In the genomic region with DNA sequence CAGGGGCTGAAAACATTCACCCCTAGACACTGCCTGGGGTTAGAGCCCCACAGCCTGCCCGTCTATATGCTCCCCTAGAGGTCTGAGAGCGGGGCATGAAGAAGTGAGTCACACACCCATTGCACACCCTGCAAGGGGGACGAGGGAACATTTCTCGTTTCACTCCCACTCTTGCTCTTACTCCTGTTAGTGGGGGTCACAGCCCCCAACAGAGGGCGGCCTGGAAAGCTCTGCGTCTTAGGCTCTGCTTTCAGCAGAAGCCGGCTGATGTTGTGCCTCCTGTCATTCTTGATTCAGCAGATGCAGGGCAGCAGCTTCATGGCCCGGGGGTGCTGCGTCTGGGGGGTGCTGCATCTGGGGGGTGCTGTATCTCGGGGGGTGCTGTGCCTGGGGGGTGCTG, we compare ENCODE assay signal across 15 cellular contexts.
A peak's percentile ranks its signal among the peaks of the same experiment; 100 is the strongest.
DNase-seq lines count a peak whose midpoint lies in the region; ATAC-seq and TF ChIP-seq lines count a peak whose summit lies in the region.
"Had no signal": no experiment of that assay in that cellular context is flagged by ENCODE, and none has a peak within 500 bp of the region (broad histone marks: within the 10 kb centered on the region; RNA-seq: fewer than 3 reads in every experiment).

No MANE protein-coding gene starts in this region.

- intact Hi-C loops in IMR-90 (cut with micrococcal nuclease) = no loop called here

- peak overlapping the region; percentile 37 for H2AFZ ChIP-seq in IMR-90 (replicated peaks; ENCODE audit: low read length, poor library complexity)
- no peak overlapping the region for H2AFZ ChIP-seq in neural progenitor cell (replicated peaks)
- H2AFZ ChIP-seq: GM23248 had no signal

- H2BK15ac ChIP-seq in IMR-90 (ENCODE audit: low read depth, low read length) = no peak overlapping the region

- no peaks in the 10 kb centered on the region for H3K9me1 ChIP-seq in IMR-90 (ENCODE audit: insufficient read depth, low read length)

- DNase-seq in IMR-90 (no peak), neural progenitor cell (ENCODE audit: low spot score) (no peak), suprapubic skin (ENCODE audit: low spot score in 2 of 2) (peak; percentile 44 to 60)
- DNase-seq in activated effector memory CD4-positive, alpha-beta T cell treated with anti-CD3 and anti-CD28 coated beads, Interleukin-2, amount 50 U/mL, for 16 hours = no peak
- DNase-seq in activated CD8-positive, alpha-beta memory T cell treated with anti-CD3 and anti-CD28 coated beads, Interleukin-2, amount 50 U/mL, for 4 hours = no peak
- DNase-seq: C1 segment of cervical spinal cord; Calu3; CD4-positive, alpha-beta memory T cell; COR-L47; DMS53; DMS79 treated with DMSO at 0.1 percent for 48 hours; GF-D8; GM23248; HCEC 1CT had no signal

- no peak for TF ChIP-seq POLR2A in IMR-90 (IDR thresholded peaks at IDR 0.05; ENCODE audit: low read depth, low read length)
- TF ChIP-seq POLR2A in suprapubic skin (IDR thresholded peaks at IDR 0.05) = no peak

- POLR2A ChIA-PET in IMR-90 (lab: Charles Lee; ENCODE audit: unreplicated experiment) = interaction anchor here (0.6 kb wide), 1 partner anchor 187 kb away, joined by 3 read pairs; no protein-coding TSS in a partner anchor

- no peaks in the 10 kb centered on the region for H3K79me1 ChIP-seq in IMR-90 (ENCODE audit: low read depth in 1 of 2, low read length in 2 of 2)

- H3K27me3 Mint-ChIP-seq in neural progenitor cell (ENCODE audit: insufficient read depth, low read depth) = no peaks in the 10 kb centered on the region

- no peak overlapping the region for H3K4me2 ChIP-seq in IMR-90 (ENCODE audit: low read depth, low read length)
- H3K4me2 ChIP-seq in neural progenitor cell = no peak overlapping the region

- peaks cover 29% of the 10 kb centered on the region for H3K4me1 Mint-ChIP-seq in neural progenitor cell
- H3K4me1 Mint-ChIP-seq: CD4-positive, alpha-beta memory T cell had no signal

- no peak overlapping the region for H2AK5ac ChIP-seq in IMR-90 (ENCODE audit: low read depth, low read length)

- no peaks in the 10 kb centered on the region for H3F3A ChIP-seq in neural progenitor cell (ENCODE audit: low read depth)

- no peak for ATAC-seq in IMR-90 (ENCODE audit: low read depth)
- ATAC-seq in GM18907 (IDR thresholded peaks at IDR 0.05; ENCODE audit: unreplicated experiment) = no peak

- in situ Hi-C loops in IMR-90 (cut with MboI; ENCODE audit: low sequenced_read_pairs) = no loop called here

- no CpG with 5 or more reads among the region's 10 CpGs for WGBS in IMR-90 (ENCODE audit: extremely low coverage in 2 of 2, insufficient read length in 1 of 2), 2 experiments
- no CpG with 5 or more reads among the region's 10 CpGs for WGBS in suprapubic skin

- no peak for TF ChIP-seq RAD21 in IMR-90 (IDR thresholded peaks at IDR 0.05; ENCODE audit: low read length)

- H3K4me1 ChIP-seq in IMR-90 (ENCODE audit: control insufficient read depth, insufficient read depth, low read length) (no peaks in the 10 kb centered on the region), neural progenitor cell (no peaks in the 10 kb centered on the region), suprapubic skin (peaks cover 8% of the 10 kb centered on the region)

- no peak overlapping the region for H4K91ac ChIP-seq in IMR-90 (ENCODE audit: insufficient read depth, low read depth, low read length)

- H3K9ac ChIP-seq in IMR-90 (ENCODE audit: low read depth, low read length) (no peak overlapping the region), neural progenitor cell (no peak overlapping the region)
- H3K9ac ChIP-seq: GM23248 had no signal

- H2BK20ac ChIP-seq in IMR-90 (ENCODE audit: low read depth, low read length) = no peak overlapping the region

- no peak overlapping the region for H3K23ac ChIP-seq in IMR-90 (ENCODE audit: low read depth, low read length)

- no peak overlapping the region for H3K18ac ChIP-seq in IMR-90 (ENCODE audit: low read depth, low read length)

- H2BK120ac ChIP-seq in IMR-90 (ENCODE audit: low read depth, low read length) = no peak overlapping the region

- no peak overlapping the region for H3K56ac ChIP-seq in IMR-90 (ENCODE audit: extremely low read depth, insufficient read depth, low read length)

- no peak overlapping the region for H3K27ac ChIP-seq in IMR-90 (ENCODE audit: insufficient read depth, low read length)
- no peak overlapping the region for H3K27ac ChIP-seq in neural progenitor cell
- no peak overlapping the region for H3K27ac ChIP-seq in suprapubic skin
- H3K27ac ChIP-seq: GM23248 had no signal

- no peaks in the 10 kb centered on the region for H3K9me3 Mint-ChIP-seq in neural progenitor cell
- H3K9me3 Mint-ChIP-seq: CD4-positive, alpha-beta memory T cell had no signal

- H3K79me2 ChIP-seq in neural progenitor cell (ENCODE audit: low read depth) = no peaks in the 10 kb centered on the region

- no peak overlapping the region for H2AK9ac ChIP-seq in IMR-90 (replicated peaks; ENCODE audit: low read depth, low read length, poor library complexity)

- H3K36me3 ChIP-seq in IMR-90 (ENCODE audit: control insufficient read depth, insufficient read depth, low read length) = no peaks in the 10 kb centered on the region
- no peaks in the 10 kb centered on the region for H3K36me3 ChIP-seq in neural progenitor cell
- no peaks in the 10 kb centered on the region for H3K36me3 ChIP-seq in suprapubic skin

- H4K8ac ChIP-seq in IMR-90 (ENCODE audit: low read depth in 2 of 2, low read length in 2 of 2) = no peak overlapping the region

- CTCF ChIA-PET in IMR-90 (lab: Yijun Ruan, JAX) = interaction anchor here (0.6 kb wide), 1 partner anchor 14 kb away, joined by 5 read pairs; no protein-coding TSS in a partner anchor

- H3K4me3 ChIP-seq in IMR-90 (ENCODE audit: insufficient read depth, low read depth, low read length) (no peak overlapping the region), neural progenitor cell (no peak overlapping the region), suprapubic skin (no peak overlapping the region)
- H3K4me3 ChIP-seq: GM23248 had no signal

- no TSS peak for BruUV-seq in IMR-90 (replicated peaks; lab: Mats Ljungman, UMichigan)

- H3K27ac Mint-ChIP-seq in neural progenitor cell = peak overlapping the region; percentile 82
- H3K27ac Mint-ChIP-seq: CD4-positive, alpha-beta memory T cell had no signal

- no peak overlapping the region for H3K4ac ChIP-seq in IMR-90 (ENCODE audit: low read depth, low read length)

- H3K4me3 Mint-ChIP-seq in neural progenitor cell = no peak overlapping the region
- H3K4me3 Mint-ChIP-seq: CD4-positive, alpha-beta memory T cell had no signal

- H4K20me1 ChIP-seq in IMR-90 (ENCODE audit: insufficient read depth, low read length) = no peaks in the 10 kb centered on the region
- H4K20me1 ChIP-seq in neural progenitor cell (ENCODE audit: low read depth) = no peaks in the 10 kb centered on the region

- H3K27me3 ChIP-seq in IMR-90 (ENCODE audit: control insufficient read depth, insufficient read depth, low read length) = peaks cover 21% of the 10 kb centered on the region
- no peaks in the 10 kb centered on the region for H3K27me3 ChIP-seq in neural progenitor cell
- H3K27me3 ChIP-seq in suprapubic skin = peaks cover 6% of the 10 kb centered on the region

- H3K9me3 ChIP-seq in IMR-90 (ENCODE audit: control insufficient read depth, insufficient read depth, low read length) = no peaks in the 10 kb centered on the region
- H3K9me3 ChIP-seq in neural progenitor cell (ENCODE audit: low read depth) = no peaks in the 10 kb centered on the region
- no peaks in the 10 kb centered on the region for H3K9me3 ChIP-seq in suprapubic skin

- H4K5ac ChIP-seq in IMR-90 (ENCODE audit: low read depth, low read length) = no peak overlapping the region

- no peak overlapping the region for H3K14ac ChIP-seq in IMR-90 (replicated peaks; ENCODE audit: low read depth, low read length)

- TF ChIP-seq EP300 in suprapubic skin (IDR thresholded peaks at IDR 0.05) = no peak

- TF ChIP-seq CTCF in IMR-90 (conservative IDR thresholded peaks at IDR 0.05; ENCODE audit: low read depth, low read length) = no peak
- TF ChIP-seq CTCF in neural progenitor cell (IDR thresholded peaks at IDR 0.05) = no peak
- TF ChIP-seq CTCF in suprapubic skin (IDR thresholded peaks at IDR 0.05) = no peak

- no peak overlapping the region for H2BK5ac ChIP-seq in IMR-90 (ENCODE audit: low read depth, low read length, poor library complexity, severe bottlenecking)

- H3K36me3 Mint-ChIP-seq in neural progenitor cell = no peaks in the 10 kb centered on the region
- H3K36me3 Mint-ChIP-seq: CD4-positive, alpha-beta memory T cell had no signal

- dilution Hi-C loops in IMR-90 (cut with HindIII; ENCODE audit: low sequenced_read_pairs, unreplicated experiment) = no loop called here

TF ChIP-seq in IMR-90, 13 proteins besides CTCF, POLR2A, EP300 and RAD21 (continues in another document):
- TF ChIP-seq, protein P1, sequence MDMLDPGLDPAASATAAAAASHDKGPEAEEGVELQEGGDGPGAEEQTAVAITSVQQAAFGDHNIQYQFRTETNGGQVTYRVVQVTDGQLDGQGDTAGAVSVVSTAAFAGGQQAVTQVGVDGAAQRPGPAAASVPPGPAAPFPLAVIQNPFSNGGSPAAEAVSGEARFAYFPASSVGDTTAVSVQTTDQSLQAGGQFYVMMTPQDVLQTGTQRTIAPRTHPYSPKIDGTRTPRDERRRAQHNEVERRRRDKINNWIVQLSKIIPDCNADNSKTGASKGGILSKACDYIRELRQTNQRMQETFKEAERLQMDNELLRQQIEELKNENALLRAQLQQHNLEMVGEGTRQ (IDR thresholded peaks at IDR 0.05; ENCODE audit: low read depth, low read length) = no peak
- TF ChIP-seq NFE2L2 (IDR thresholded peaks at IDR 0.05; ENCODE audit: low read depth, low read length) (no peak), RCOR1 (IDR thresholded peaks at IDR 0.05; ENCODE audit: insufficient replicate concordance, low read length) (no peak), RFX5 (IDR thresholded peaks at IDR 0.05; ENCODE audit: low read depth, low read length) (no peak), SMC3 (IDR thresholded peaks at IDR 0.05; ENCODE audit: low read depth, low read length) (no peak), BHLHE40 (IDR thresholded peaks at IDR 0.05; ENCODE audit: low read depth, low read length) (no peak), MXI1 (IDR thresholded peaks at IDR 0.05; ENCODE audit: borderline replicate concordance, low read depth, low read length) (no peak), FOS (IDR thresholded peaks at IDR 0.05; ENCODE audit: low read depth, low read length) (no peak), CHD1 (IDR thresholded peaks at IDR 0.05; ENCODE audit: low read depth, low read length) (no peak), MAZ (IDR thresholded peaks at IDR 0.05; ENCODE audit: borderline replicate concordance, low read depth, low read length) (no peak)
- TF ChIP-seq, protein P2, sequence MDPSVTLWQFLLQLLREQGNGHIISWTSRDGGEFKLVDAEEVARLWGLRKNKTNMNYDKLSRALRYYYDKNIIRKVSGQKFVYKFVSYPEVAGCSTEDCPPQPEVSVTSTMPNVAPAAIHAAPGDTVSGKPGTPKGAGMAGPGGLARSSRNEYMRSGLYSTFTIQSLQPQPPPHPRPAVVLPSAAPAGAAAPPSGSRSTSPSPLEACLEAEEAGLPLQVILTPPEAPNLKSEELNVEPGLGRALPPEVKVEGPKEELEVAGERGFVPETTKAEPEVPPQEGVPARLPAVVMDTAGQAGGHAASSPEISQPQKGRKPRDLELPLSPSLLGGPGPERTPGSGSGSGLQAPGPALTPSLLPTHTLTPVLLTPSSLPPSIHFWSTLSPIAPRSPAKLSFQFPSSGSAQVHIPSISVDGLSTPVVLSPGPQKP (IDR thresholded peaks at IDR 0.05; ENCODE audit: borderline replicate concordance, low read depth, low read length) = no peak

Comparison
In these comparisons a context has a peak if more than half of its experiments do, and no peak if none do; other contexts are left out.
1. DNase-seq: peak in suprapubic skin (2 of 2); none in IMR-90 (single experiment), neural progenitor cell (single experiment), activated effector memory CD4-positive, alpha-beta T cell treated with anti-CD3 and anti-CD28 coated beads, Interleukin-2, amount 50 U/mL, for 16 hours (single experiment) and activated CD8-positive, alpha-beta memory T cell treated with anti-CD3 and anti-CD28 coated beads, Interleukin-2, amount 50 U/mL, for 4 hours (single experiment).